ENCODE assay signal across 1 cellular context in the genomic region with DNA sequence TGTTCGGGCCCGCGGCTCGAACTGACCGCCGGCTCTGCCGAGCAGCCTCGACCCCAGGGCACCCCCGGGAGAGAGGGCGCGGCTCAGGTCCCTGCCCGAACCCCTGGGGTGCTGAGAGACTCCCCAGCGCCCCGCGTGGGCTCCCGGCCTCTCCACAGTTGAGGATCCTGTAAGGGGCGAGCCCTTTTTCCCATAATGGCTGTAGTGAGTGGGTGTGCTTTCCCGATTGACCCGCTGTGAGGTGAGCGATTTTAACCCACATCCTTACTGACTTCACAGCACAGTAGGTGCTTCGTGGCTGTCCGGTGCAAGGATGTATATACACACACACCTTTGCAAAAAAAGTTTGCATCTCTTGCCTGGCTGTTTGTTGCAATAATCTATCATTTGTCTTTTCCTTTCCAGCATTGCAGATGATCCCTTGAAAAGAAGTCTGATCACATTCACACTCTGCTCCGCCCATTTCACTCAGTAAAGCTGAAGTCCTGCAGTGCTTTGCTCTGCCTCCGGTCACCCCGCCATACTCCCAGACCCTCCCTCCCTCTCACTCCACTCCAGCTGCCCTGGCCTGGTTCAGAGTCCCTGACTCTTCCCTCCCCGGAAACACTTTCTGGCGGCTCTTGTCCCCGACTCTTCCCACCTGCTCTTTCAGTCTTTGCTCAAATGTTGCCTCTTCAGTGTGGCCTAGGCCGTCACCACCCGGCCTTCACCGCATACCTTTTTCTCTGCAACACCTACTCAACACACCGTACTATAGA.
TF ChIP-seq lines count a peak whose summit lies in the region.

No MANE protein-coding gene starts in this region.

TF ChIP-seq in K562, 482 proteins besides CTCF, POLR2A, EP300 and RAD21 (continues in another document):
- 0 out of 2 replicates have a peak, but pooled peaks have one; percentile 14 for TF ChIP-seq CGGBP1 (CRISPR knock-in tag; IDR thresholded peaks at IDR 0.05)
- TF ChIP-seq, protein P1, sequence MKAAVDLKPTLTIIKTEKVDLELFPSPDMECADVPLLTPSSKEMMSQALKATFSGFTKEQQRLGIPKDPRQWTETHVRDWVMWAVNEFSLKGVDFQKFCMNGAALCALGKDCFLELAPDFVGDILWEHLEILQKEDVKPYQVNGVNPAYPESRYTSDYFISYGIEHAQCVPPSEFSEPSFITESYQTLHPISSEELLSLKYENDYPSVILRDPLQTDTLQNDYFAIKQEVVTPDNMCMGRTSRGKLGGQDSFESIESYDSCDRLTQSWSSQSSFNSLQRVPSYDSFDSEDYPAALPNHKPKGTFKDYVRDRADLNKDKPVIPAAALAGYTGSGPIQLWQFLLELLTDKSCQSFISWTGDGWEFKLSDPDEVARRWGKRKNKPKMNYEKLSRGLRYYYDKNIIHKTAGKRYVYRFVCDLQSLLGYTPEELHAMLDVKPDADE (conservative IDR thresholded peaks at IDR 0.05; ENCODE audit: control insufficient read depth, low read depth, low read length) = 0 out of 2 replicates have a peak, but pooled peaks have one; percentile 25
- TF ChIP-seq CHD4 (IDR thresholded peaks at IDR 0.05; ENCODE audit: insufficient read depth, insufficient replicate concordance, low read depth, low read length, poor library complexity, severe bottlenecking) = no peak
- no peak for TF ChIP-seq PURB (CRISPR knock-in tag; IDR thresholded peaks at IDR 0.05; ENCODE audit: low read depth)
- no peak; the same call in 1 of the 2 replicates for TF ChIP-seq ZBTB2 (IDR thresholded peaks at IDR 0.05)
- no peak for TF ChIP-seq ZC3H11A (IDR thresholded peaks at IDR 0.05; ENCODE audit: low read depth, low read length)
- TF ChIP-seq, protein P2, sequence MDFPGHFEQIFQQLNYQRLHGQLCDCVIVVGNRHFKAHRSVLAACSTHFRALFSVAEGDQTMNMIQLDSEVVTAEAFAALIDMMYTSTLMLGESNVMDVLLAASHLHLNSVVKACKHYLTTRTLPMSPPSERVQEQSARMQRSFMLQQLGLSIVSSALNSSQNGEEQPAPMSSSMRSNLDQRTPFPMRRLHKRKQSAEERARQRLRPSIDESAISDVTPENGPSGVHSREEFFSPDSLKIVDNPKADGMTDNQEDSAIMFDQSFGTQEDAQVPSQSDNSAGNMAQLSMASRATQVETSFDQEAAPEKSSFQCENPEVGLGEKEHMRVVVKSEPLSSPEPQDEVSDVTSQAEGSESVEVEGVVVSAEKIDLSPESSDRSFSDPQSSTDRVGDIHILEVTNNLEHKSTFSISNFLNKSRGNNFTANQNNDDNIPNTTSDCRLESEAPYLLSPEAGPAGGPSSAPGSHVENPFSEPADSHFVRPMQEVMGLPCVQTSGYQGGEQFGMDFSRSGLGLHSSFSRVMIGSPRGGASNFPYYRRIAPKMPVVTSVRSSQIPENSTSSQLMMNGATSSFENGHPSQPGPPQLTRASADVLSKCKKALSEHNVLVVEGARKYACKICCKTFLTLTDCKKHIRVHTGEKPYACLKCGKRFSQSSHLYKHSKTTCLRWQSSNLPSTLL (IDR thresholded peaks at IDR 0.05) = no peak
- no peak for TF ChIP-seq NFYB (IDR thresholded peaks at IDR 0.05; ENCODE audit: extremely low read depth, insufficient read length)
- TF ChIP-seq ZNF76 (CRISPR knock-in tag; IDR thresholded peaks at IDR 0.05; ENCODE audit: borderline replicate concordance) = no peak
- TF ChIP-seq BCLAF1 (IDR thresholded peaks at IDR 0.05; ENCODE audit: borderline replicate concordance in 1 of 2, control insufficient read depth in 1 of 2, low read depth in 2 of 2, low read length in 1 of 2) = no peak
- TF ChIP-seq, protein P3, sequence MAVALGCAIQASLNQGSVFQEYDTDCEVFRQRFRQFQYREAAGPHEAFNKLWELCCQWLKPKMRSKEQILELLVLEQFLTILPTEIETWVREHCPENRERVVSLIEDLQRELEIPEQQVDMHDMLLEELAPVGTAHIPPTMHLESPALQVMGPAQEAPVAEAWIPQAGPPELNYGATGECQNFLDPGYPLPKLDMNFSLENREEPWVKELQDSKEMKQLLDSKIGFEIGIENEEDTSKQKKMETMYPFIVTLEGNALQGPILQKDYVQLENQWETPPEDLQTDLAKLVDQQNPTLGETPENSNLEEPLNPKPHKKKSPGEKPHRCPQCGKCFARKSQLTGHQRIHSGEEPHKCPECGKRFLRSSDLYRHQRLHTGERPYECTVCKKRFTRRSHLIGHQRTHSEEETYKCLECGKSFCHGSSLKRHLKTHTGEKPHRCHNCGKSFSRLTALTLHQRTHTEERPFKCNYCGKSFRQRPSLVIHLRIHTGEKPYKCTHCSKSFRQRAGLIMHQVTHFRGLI (CRISPR knock-in tag; IDR thresholded peaks at IDR 0.05) = no peak
- TF ChIP-seq ZKSCAN1 (IDR thresholded peaks at IDR 0.05; ENCODE audit: low read depth, low read length) = peak; percentile 91
- no peak for TF ChIP-seq NFIX (CRISPR knock-in tag; IDR thresholded peaks at IDR 0.05; ENCODE audit: low read depth)
- TF ChIP-seq SP1 (CRISPR knock-in tag; IDR thresholded peaks at IDR 0.05) = no peak
- no peak for TF ChIP-seq SMAD1 (IDR thresholded peaks at IDR 0.05; ENCODE audit: low read depth, low read length, partially characterized antibody)
- TF ChIP-seq MCM3 (IDR thresholded peaks at IDR 0.05) = no peak
- TF ChIP-seq CREB3L1 (IDR thresholded peaks at IDR 0.05; ENCODE audit: borderline replicate concordance, low read depth) = no peak
- TF ChIP-seq ZHX1 (conservative IDR thresholded peaks at IDR 0.05; ENCODE audit: low read length) = no peak
- TF ChIP-seq ZNF583 (CRISPR knock-in tag; IDR thresholded peaks at IDR 0.05) = no peak
- TF ChIP-seq SNAPC5 (CRISPR knock-in tag; IDR thresholded peaks at IDR 0.05) = no peak
- no peak for TF ChIP-seq KAT7 (CRISPR knock-in tag; IDR thresholded peaks at IDR 0.05; ENCODE audit: borderline replicate concordance)
- TF ChIP-seq FOXJ3 (CRISPR knock-in tag; IDR thresholded peaks at IDR 0.05) = no peak
- TF ChIP-seq ZNF347 (CRISPR knock-in tag; IDR thresholded peaks at IDR 0.05; ENCODE audit: low read depth) = no peak
- TF ChIP-seq SAP30 (IDR thresholded peaks at IDR 0.05; ENCODE audit: borderline replicate concordance, insufficient read depth, low read depth, low read length, poor library complexity, severe bottlenecking) = no peak
- TF ChIP-seq RREB1 (CRISPR knock-in tag; IDR thresholded peaks at IDR 0.05) = no peak
